In the genomic region with DNA sequence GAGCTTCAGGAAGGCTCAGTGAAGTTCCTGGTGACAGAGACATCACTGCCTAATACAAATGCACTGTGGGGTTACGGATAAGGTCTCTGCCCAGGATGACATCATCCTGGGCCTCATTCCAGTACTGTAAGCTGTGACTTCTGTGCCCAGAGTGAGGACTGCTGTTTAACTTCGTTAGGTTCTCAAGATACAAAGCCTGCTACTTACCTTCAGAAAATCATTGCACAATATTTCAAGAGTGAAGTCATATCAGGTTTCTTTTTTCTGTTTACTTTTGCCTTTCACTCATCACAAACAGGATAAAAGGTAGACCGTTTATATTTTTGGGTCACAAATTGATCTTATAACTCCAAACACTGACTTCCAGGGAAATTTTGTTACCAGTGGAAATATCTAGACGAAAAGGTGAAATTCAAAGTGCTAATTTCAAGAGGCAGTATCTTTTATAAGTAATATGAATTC, we compare ENCODE assay signal across 12 cellular contexts.
A peak's percentile ranks its signal among the peaks of the same experiment; 100 is the strongest.
DNase-seq lines count a peak whose midpoint lies in the region; ATAC-seq and TF ChIP-seq lines count a peak whose summit lies in the region.
"Had no signal": no experiment of that assay in that cellular context is flagged by ENCODE, and none has a peak within 500 bp of the region (broad histone marks: within the 10 kb centered on the region; RNA-seq: fewer than 3 reads in every experiment).

No MANE protein-coding gene starts in this region.

- H4K20me1 ChIP-seq in PC-9 (ENCODE audit: insufficient read depth), result no peaks in the 10 kb centered on the region

- H3K4me3 ChIP-seq in PC-9, result no peak overlapping the region
- H3K4me3 ChIP-seq in fibroblast of pulmonary artery (replicated peaks; ENCODE audit: low read depth, low read length), result no peak overlapping the region
- H3K4me3 ChIP-seq: neural progenitor cell had no signal

- intact Hi-C loops in PC-9 (cut with micrococcal nuclease; ENCODE audit: unreplicated experiment) (loop anchor here (1.0 to 10.0 kb wide), 5 partner anchors 22 to 228 kb away; no protein-coding TSS in a partner anchor), sciatic nerve (cut with DNase I) (loop anchor here (5.0 kb wide), 1 partner anchor 169 kb away; no protein-coding TSS in a partner anchor)

- POLR2A ChIA-PET in PC-9 (lab: Charles Lee; ENCODE audit: unreplicated experiment), result no interaction called here

- peak overlapping the region; percentile 70 for H3K27ac ChIP-seq in PC-9
- H3K27ac ChIP-seq: neural progenitor cell had no signal

- TF ChIP-seq CTCF in PC-9 (conservative IDR thresholded peaks at IDR 0.05) (no peak), fibroblast of pulmonary artery (IDR thresholded peaks at IDR 0.05; ENCODE audit: low read length, missing control alignments) (no peak)

- BruUV-seq in PC-9 (replicated peaks; lab: Mats Ljungman, UMichigan), result no TSS peak

- no peaks in the 10 kb centered on the region for H3K27me3 ChIP-seq in PC-9 (ENCODE audit: insufficient read depth, low read depth)
- H3K27me3 ChIP-seq: neural progenitor cell had no signal

- no peak overlapping the region for H2AFZ ChIP-seq in PC-9
- H2AFZ ChIP-seq: neural progenitor cell had no signal

- DNase-seq in H4 (ENCODE audit: low spot score), result peak; percentile 85
- peak; percentile 63 to 95 for DNase-seq in PC-9
- peak; percentile 65 for DNase-seq in fibroblast of pulmonary artery (ENCODE audit: low read depth)
- no peak for DNase-seq in sciatic nerve (ENCODE audit: low spot score)
- DNase-seq in SKM-1 (lab: John Stamatoyannopoulos, UW; ENCODE audit: unreplicated experiment), result no peak
- DNase-seq in activated naive CD4-positive, alpha-beta T cell treated with anti-CD3 and anti-CD28 coated beads, Interleukin-2, amount 50 U/mL, for 16 hours, result no peak
- DNase-seq: cerebellar nuclear complex; Karpas-422; stimulated activated naive CD4-positive, alpha-beta T cell had no signal

- H3F3A ChIP-seq in PC-9 (ENCODE audit: insufficient read depth, low read depth), result peaks cover 18% of the 10 kb centered on the region; the same call in 1 of the 2 replicates

- ATAC-seq in sciatic nerve (peak; percentile 52), HG03159 (IDR thresholded peaks at IDR 0.05; ENCODE audit: unreplicated experiment) (no peak), GM19324 (IDR thresholded peaks at IDR 0.05; ENCODE audit: low FRiP score, unreplicated experiment) (no peak)

- H3K4me2 ChIP-seq in PC-9, result peak overlapping the region; percentile 62
- H3K4me2 ChIP-seq: neural progenitor cell had no signal

- H3K9me2 ChIP-seq in PC-9 (ENCODE audit: insufficient read depth), result no peaks in the 10 kb centered on the region

- peaks cover 51% of the 10 kb centered on the region for H3K4me1 ChIP-seq in PC-9 (replicated peaks; ENCODE audit: insufficient read depth)

- no peaks in the 10 kb centered on the region for H3K79me2 ChIP-seq in PC-9 (ENCODE audit: low read depth)

- H3K36me3 ChIP-seq in PC-9 (ENCODE audit: low read depth), result no peaks in the 10 kb centered on the region
- H3K36me3 ChIP-seq: neural progenitor cell had no signal

- CTCF ChIA-PET in PC-9 (lab: Charles Lee), result interaction anchor here (1.3 kb wide), 1 partner anchor 22 kb away, joined by 4 read pairs; no protein-coding TSS in a partner anchor

- H3K9me3 ChIP-seq in PC-9 (ENCODE audit: insufficient read depth, low read depth), result no peaks in the 10 kb centered on the region; the same call in none of the 2 replicates

Comparison
In these comparisons a context has a peak if more than half of its experiments do, and no peak if none do; other contexts are left out.
1. DNase-seq: peak in H4 (single experiment), PC-9 (2 of 2) and fibroblast of pulmonary artery (single experiment); none in sciatic nerve (single experiment), SKM-1 (single experiment) and activated naive CD4-positive, alpha-beta T cell treated with anti-CD3 and anti-CD28 coated beads, Interleukin-2, amount 50 U/mL, for 16 hours (single experiment).